In genomic region chr2:42949125-42949524, GRCh38 we compare ENCODE assay signal across 20 cellular contexts.
DNase-seq lines count a peak whose midpoint lies in the region; ATAC-seq, FAIRE-seq and TF ChIP-seq lines count a peak whose summit lies in the region.
"Had no signal": no experiment of that assay in that cellular context is flagged by ENCODE, and none has a peak within 500 bp of the region (broad histone marks: within the 10 kb centered on the region; RNA-seq: fewer than 3 reads in every experiment).

No MANE protein-coding gene starts in this region.

- H2AFZ ChIP-seq in Loucy (ENCODE audit: low read length): no peak overlapping the region

- TF ChIP-seq CTCF in left ventricle myocardium inferior (IDR thresholded peaks at IDR 0.05; ENCODE audit: borderline replicate concordance) (no peak), Loucy (conservative IDR thresholded peaks at IDR 0.05; ENCODE audit: low read length) (no peak), body of pancreas (IDR thresholded peaks at IDR 0.05) (no peak)

- H3K79me2 ChIP-seq in Loucy (ENCODE audit: insufficient read depth, low read length): no peaks in the 10 kb centered on the region

- peak overlapping the region; percentile 19 for H3K4me2 ChIP-seq in Loucy (ENCODE audit: low read depth, low read length, poor library complexity, severe bottlenecking)

- H3K27ac ChIP-seq in left ventricle myocardium inferior (replicated peaks) (peak overlapping the region; percentile 89), body of pancreas (peak overlapping the region in 3 of 4 donors; percentile 28 to 36 (median 30)), thymus (ENCODE audit: low read depth) (peak overlapping the region; percentile 70)
- H3K27ac ChIP-seq: lower lobe of right lung, psoas muscle, upper lobe of left lung had no signal

- no peak for FAIRE-seq in HTR-8/SVneo (lab: Jason Lieb, UNC)

- no peaks in the 10 kb centered on the region for H3K9me3 ChIP-seq in left ventricle myocardium inferior (replicated peaks)
- no peaks in the 10 kb centered on the region for H3K9me3 ChIP-seq in Loucy (ENCODE audit: insufficient read depth, low read depth, low read length)
- no peaks in the 10 kb centered on the region for H3K9me3 ChIP-seq in body of pancreas
- H3K9me3 ChIP-seq in thymus (ENCODE audit: control insufficient read depth): no peaks in the 10 kb centered on the region
- H3K9me3 ChIP-seq: lower lobe of right lung, psoas muscle, upper lobe of left lung had no signal

- no peaks in the 10 kb centered on the region for H3F3A ChIP-seq in Loucy (ENCODE audit: low read depth)

- 26 to 45% methylated on average over 5 of the region's 6 CpGs for WGBS in body of pancreas, 2 donors
- 13% methylated on average over 6 of the region's 6 CpGs for WGBS in thymus

- H3K36me3 ChIP-seq in left ventricle myocardium inferior: no peaks in the 10 kb centered on the region
- H3K36me3 ChIP-seq in Loucy (ENCODE audit: insufficient read depth, low read length): no peaks in the 10 kb centered on the region
- no peaks in the 10 kb centered on the region for H3K36me3 ChIP-seq in body of pancreas (replicated peaks in 1 of 2; ENCODE audit: insufficient read depth in 1 of 2, low read depth in 2 of 2)
- H3K36me3 ChIP-seq in thymus (ENCODE audit: control insufficient read depth, insufficient read depth): no peaks in the 10 kb centered on the region
- H3K36me3 ChIP-seq: lower lobe of right lung, upper lobe of left lung had no signal

- TF ChIP-seq POLR2A in body of pancreas (IDR thresholded peaks at IDR 0.05): no peak

- intact Hi-C loops in left ventricle myocardium inferior (cut with micrococcal nuclease) (loop anchor here (10.0 kb wide), 2 partner anchors 276 to 536 kb away; partner anchors contain the start of gene ZFP36L2), Right ventricle myocardium inferior (cut with DNase I) (loop anchor here (5.0 kb wide), 2 partner anchors 533 to 593 kb away; no protein-coding TSS in a partner anchor), body of pancreas (cut with DNase I) (no loop called here)

- H3K27me3 ChIP-seq in left ventricle myocardium inferior (ENCODE audit: low read depth) (no peaks in the 10 kb centered on the region), Loucy (ENCODE audit: insufficient read depth, low read length, poor library complexity, severe bottlenecking) (no peaks in the 10 kb centered on the region), body of pancreas (no peaks in the 10 kb centered on the region), thymus (ENCODE audit: control insufficient read depth, insufficient read depth) (no peaks in the 10 kb centered on the region)
- H3K27me3 ChIP-seq: upper lobe of left lung had no signal

- no peak for ATAC-seq in Right ventricle myocardium inferior
- ATAC-seq in body of pancreas: no peak
- ATAC-seq: activated CD4-positive, CD25-positive, alpha-beta regulatory T cell treated with anti-CD3 and anti-CD28 coated beads, Interleukin-2, amount 50 U/mL, for 24 hours; HCT116; lower lobe of right lung; naive thymus-derived CD8-positive, alpha-beta T cell; psoas muscle; T-cell had no signal

- H3K4me3 ChIP-seq in left ventricle myocardium inferior (no peak overlapping the region), Loucy (ENCODE audit: low read length, poor library complexity, severe bottlenecking) (no peak overlapping the region), body of pancreas (no peak overlapping the region), thymus (ENCODE audit: low read length) (no peak overlapping the region)
- H3K4me3 ChIP-seq: lower lobe of right lung, psoas muscle, upper lobe of left lung had no signal

- no peaks in the 10 kb centered on the region for H3K9me2 ChIP-seq in Loucy (replicated peaks; ENCODE audit: low read depth, low read length)

- DNase-seq in left ventricle myocardium inferior (no peak), Right ventricle myocardium inferior (ENCODE audit: missing footprints) (no peak), body of pancreas (peak in 1 of 4 donors; percentile 64), RKO (ENCODE audit: low spot score) (no peak), HTR-8/SVneo (ENCODE audit: insufficient read length, low spot score) (no peak), dedifferentiated amniotic fluid mesenchymal stem cell (ENCODE audit: extremely low spot score) (no peak)
- DNase-seq: erythroblast; lower lobe of right lung; naive thymus-derived CD8-positive, alpha-beta T cell; NCI-H1092 treated with DMSO at 0.1 percent for 48 hours; NCI-H2171; NCI-H82; stimulated activated naive CD4-positive, alpha-beta T cell treated with Interleukin-2 at 50 U/mL for 16 hours; T-cell; upper lobe of left lung had no signal

- H3K4me1 ChIP-seq in left ventricle myocardium inferior (peaks cover 72% of the 10 kb centered on the region), Loucy (ENCODE audit: insufficient read depth, low read length, poor library complexity, severe bottlenecking) (peaks cover 46% of the 10 kb centered on the region), body of pancreas (peaks cover 25% of the 10 kb centered on the region), thymus (ENCODE audit: control insufficient read depth, insufficient read depth, low read length) (peaks cover 36% of the 10 kb centered on the region)

- H3K9ac ChIP-seq in Loucy (ENCODE audit: low read depth, low read length, poor library complexity, severe bottlenecking): peak overlapping the region; percentile 49

- no peaks in the 10 kb centered on the region for H4K20me1 ChIP-seq in Loucy (ENCODE audit: insufficient read depth, low read length, poor library complexity, severe bottlenecking)

Comparison
In these comparisons a context has a peak if more than half of its experiments do, and no peak if none do; other contexts are left out.
1. H3K27ac ChIP-seq: peak in every context shown above with its lines; median percentile 89 in left ventricle myocardium inferior; 70 in thymus; 30 in body of pancreas.